Comparison of ENCODE assay signal across 11 cellular contexts in the genomic region with DNA sequence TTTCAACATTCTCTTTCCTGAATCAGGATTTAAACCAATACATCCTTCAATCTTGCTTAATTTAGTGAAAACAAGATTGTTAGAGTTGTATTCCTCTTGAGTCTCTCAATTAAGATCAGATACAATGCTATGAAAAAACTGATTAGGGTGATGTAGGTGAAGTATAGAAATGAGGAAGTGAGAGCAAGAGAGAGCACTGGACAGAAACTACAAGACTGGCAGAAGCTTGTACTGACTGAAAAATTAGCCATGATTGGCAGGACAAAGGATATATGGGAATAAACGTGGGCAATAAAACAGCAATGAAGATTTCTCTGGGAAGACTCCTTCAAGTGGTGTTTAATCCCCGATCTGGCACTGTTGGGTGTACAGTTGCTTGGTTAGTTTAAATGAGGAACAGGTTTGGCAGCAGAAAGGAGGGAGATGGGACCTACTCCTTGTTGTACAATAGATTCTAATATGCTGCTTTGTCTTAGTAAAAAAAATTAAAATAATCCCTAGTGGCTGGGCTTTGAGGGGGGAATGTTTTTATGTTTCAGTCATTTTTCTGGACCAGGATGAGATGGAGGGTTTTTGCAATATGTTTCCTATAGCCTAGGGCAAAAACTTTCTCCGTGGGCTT.
A peak's percentile ranks its signal among the peaks of the same experiment; 100 is the strongest.
DNase-seq lines count a peak whose midpoint lies in the region; ATAC-seq, FAIRE-seq and TF ChIP-seq lines count a peak whose summit lies in the region.
"Had no signal": no experiment of that assay in that cellular context is flagged by ENCODE, and none has a peak within 500 bp of the region (broad histone marks: within the 10 kb centered on the region; RNA-seq: fewer than 3 reads in every experiment).

No MANE protein-coding gene starts in this region.

- TF ChIP-seq RAD21 in K562 (CRISPR knock-in tag; conservative IDR thresholded peaks at IDR 0.05 in 1 of 2, IDR thresholded peaks at IDR 0.05 in 1 of 2): no peak

- TF ChIP-seq POLR2A in K562 (conservative IDR thresholded peaks at IDR 0.05) (no peak), adrenal gland (IDR thresholded peaks at IDR 0.05) (no peak)

- H3K4me3 ChIP-seq in K562 (no peak overlapping the region), adrenal gland (no peak overlapping the region), kidney (ENCODE audit: low read length in 2 of 2) (no peak overlapping the region)

- no peaks in the 10 kb centered on the region for H3K79me2 ChIP-seq in K562 (ENCODE audit: control insufficient read depth, insufficient read depth, low read length)

- H3K4me1 ChIP-seq in K562 (replicated peaks in 1 of 2; ENCODE audit: control insufficient read depth in 2 of 2, insufficient read depth in 2 of 2, low read length in 2 of 2) (peaks cover 6% of the 10 kb centered on the region in 2 experiments; a peak in 4 of 5 replicates), adrenal gland (replicated peaks in 1 of 2) (no peaks in the 10 kb centered on the region), kidney (ENCODE audit: control insufficient read depth in 1 of 2, insufficient read depth in 1 of 2, low read depth in 1 of 2, low read length in 2 of 2) (no peaks in the 10 kb centered on the region)

- 25% methylated on average over 3 of the region's 3 CpGs for WGBS in K562 (ENCODE audit: insufficient coverage, low coverage, missing lambda C conversion rate)
- 76 to 83% (median 76%) methylated on average over 3 of the region's 3 CpGs for WGBS in adrenal gland, 4 donors

- TF ChIP-seq EP300 in K562 (IDR thresholded peaks at IDR 0.05; ENCODE audit: low read length): no peak

- peak overlapping the region; percentile 14; the same call in 1 of the 2 replicates for H2AFZ ChIP-seq in K562 (ENCODE audit: low read depth, low read length)

- H3K9me1 ChIP-seq in K562 (ENCODE audit: control insufficient read depth, insufficient read depth, low read length): no peaks in the 10 kb centered on the region

- TF ChIP-seq CTCF in K562 (IDR thresholded peaks at IDR 0.05 in 2 of 3, conservative IDR thresholded peaks at IDR 0.05 in 1 of 3; ENCODE audit: insufficient read depth in 2 of 3, low read depth in 1 of 3, low read length in 3 of 3) (no peak), adrenal gland (IDR thresholded peaks at IDR 0.05) (no peak), kidney (IDR thresholded peaks at IDR 0.05; ENCODE audit: borderline replicate concordance, extremely low read depth, insufficient read depth) (no peak)

- H4K20me1 ChIP-seq in K562 (replicated peaks; ENCODE audit: control insufficient read depth, insufficient read depth, low read length): no peaks in the 10 kb centered on the region

- ATAC-seq in GM18867 (IDR thresholded peaks at IDR 0.05; ENCODE audit: unreplicated experiment) (peak; percentile 99), GM21717 (IDR thresholded peaks at IDR 0.05; ENCODE audit: unreplicated experiment) (peak; percentile 97), HG03354 (IDR thresholded peaks at IDR 0.05; ENCODE audit: poor library complexity, severe bottlenecking, unreplicated experiment) (peak; percentile 98), K562 (no peak)
- ATAC-seq: activated naive CD8-positive, alpha-beta T cell treated with anti-CD3 and anti-CD28 coated beads, Interleukin-2, amount 50 U/mL, for 24 hours had no signal

- intact Hi-C loops in K562 (cut with micrococcal nuclease): no loop called here
- intact Hi-C loops in adrenal gland (cut with DNase I): no loop called here
- intact Hi-C loops in kidney (cut with DNase I): no loop called here

- in situ Hi-C loops in K562 (cut with MboI): no loop called here

- no peak for DNase-seq in K562 (ENCODE audit: extremely low read depth in 1 of 4, low spot score in 3 of 4)
- DNase-seq in adrenal gland: no peak
- DNase-seq in kidney: no peak
- DNase-seq in NCI-H2081 (lab: John Stamatoyannopoulos, UW): no peak
- DNase-seq in dermis blood vessel endothelial cell: no peak
- DNase-seq: activated naive CD8-positive, alpha-beta T cell treated with anti-CD3 and anti-CD28 coated beads, Interleukin-2, amount 50 U/mL, for 24 hours; WERI-Rb-1 had no signal

- CTCF ChIA-PET in K562 (lab: Yijun Ruan, JAX; ENCODE audit: low intra/inter-chr PET ratio): no interaction called here

- H3K27me3 ChIP-seq in K562 (ENCODE audit: control insufficient read depth in 2 of 2, insufficient read depth in 2 of 2, low read length in 2 of 2): no peaks in the 10 kb centered on the region; a peak in 1 of 5 replicates
- no peaks in the 10 kb centered on the region for H3K27me3 ChIP-seq in adrenal gland

- FAIRE-seq in K562 (lab: Jason Lieb, UNC) (no peak), kidney (lab: Jason Lieb, UNC) (no peak)
- FAIRE-seq: keratinocyte had no signal

- H3K36me3 ChIP-seq in K562 (ENCODE audit: control insufficient read depth, insufficient read depth, low read length) (no peaks in the 10 kb centered on the region), adrenal gland (replicated peaks in 1 of 2) (no peaks in the 10 kb centered on the region), kidney (ENCODE audit: control insufficient read depth in 1 of 2, insufficient read depth in 2 of 2, low read length in 2 of 2) (no peaks in the 10 kb centered on the region)
- H3K36me3 ChIP-seq: WERI-Rb-1 had no signal

- no TSS peak for BruUV-seq in K562 (replicated peaks; lab: Mats Ljungman, UMichigan)

- POLR2A ChIA-PET in K562 (lab: Yijun Ruan, JAX): no interaction called here

- H3K9me3 ChIP-seq in K562 (replicated peaks; ENCODE audit: control insufficient read depth, insufficient read depth, low read depth, low read length) (no peaks in the 10 kb centered on the region), adrenal gland (replicated peaks in 1 of 3) (no peaks in the 10 kb centered on the region), kidney (ENCODE audit: control insufficient read depth in 1 of 2, low read length in 2 of 2) (no peaks in the 10 kb centered on the region)

- H3K27ac ChIP-seq in K562 (ENCODE audit: extremely low read depth, low read depth, low read length) (no peak overlapping the region), adrenal gland (no peak overlapping the region), kidney (ENCODE audit: low read depth in 2 of 2, low read length in 2 of 2) (no peak overlapping the region)
- H3K27ac ChIP-seq: WERI-Rb-1 had no signal

- H3K9ac ChIP-seq in K562 (ENCODE audit: insufficient read depth in 1 of 2, low read depth in 2 of 2, low read length in 2 of 2) (no peak overlapping the region), kidney (ENCODE audit: low read length in 2 of 2) (no peak overlapping the region)

- no peak overlapping the region for H3K4me2 ChIP-seq in K562 (ENCODE audit: insufficient read depth, low read length)

TF ChIP-seq in K562, 482 proteins besides CTCF, POLR2A, EP300 and RAD21:
- TF ChIP-seq, protein P1, sequence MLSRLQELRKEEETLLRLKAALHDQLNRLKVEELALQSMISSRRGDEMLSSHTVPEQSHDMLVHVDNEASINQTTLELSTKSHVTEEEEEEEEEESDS (CRISPR knock-in tag; IDR thresholded peaks at IDR 0.05): no peak
- TF ChIP-seq SNRNP70 (optimal IDR thresholded peaks at IDR 0.05; ENCODE audit: low read depth, low read length): no peak
- TF ChIP-seq NR2C1 (IDR thresholded peaks at IDR 0.05): no peak
- no peak for TF ChIP-seq NR2C1 (tag; IDR thresholded peaks at IDR 0.05)
- TF ChIP-seq, protein P2, sequence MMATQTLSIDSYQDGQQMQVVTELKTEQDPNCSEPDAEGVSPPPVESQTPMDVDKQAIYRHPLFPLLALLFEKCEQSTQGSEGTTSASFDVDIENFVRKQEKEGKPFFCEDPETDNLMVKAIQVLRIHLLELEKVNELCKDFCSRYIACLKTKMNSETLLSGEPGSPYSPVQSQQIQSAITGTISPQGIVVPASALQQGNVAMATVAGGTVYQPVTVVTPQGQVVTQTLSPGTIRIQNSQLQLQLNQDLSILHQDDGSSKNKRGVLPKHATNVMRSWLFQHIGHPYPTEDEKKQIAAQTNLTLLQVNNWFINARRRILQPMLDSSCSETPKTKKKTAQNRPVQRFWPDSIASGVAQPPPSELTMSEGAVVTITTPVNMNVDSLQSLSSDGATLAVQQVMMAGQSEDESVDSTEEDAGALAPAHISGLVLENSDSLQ (IDR thresholded peaks at IDR 0.05): peak; percentile 18; the same call in 1 of the 2 replicates
- no peak for TF ChIP-seq NELFE (IDR thresholded peaks at IDR 0.05; ENCODE audit: insufficient read depth, insufficient read length)
- no peak for TF ChIP-seq ZNF140 (CRISPR knock-in tag; IDR thresholded peaks at IDR 0.05)
- peak; percentile 88 for TF ChIP-seq SPI1 (IDR thresholded peaks at IDR 0.05; ENCODE audit: borderline replicate concordance, low read depth, low read length)
